1 cellular context compared by ENCODE assay signal in genomic region chr5:140570058-140570457, GRCh38.
TF ChIP-seq lines count a peak whose summit lies in the region.

No MANE protein-coding gene starts in this region.

TF ChIP-seq in GM12878, 131 proteins besides CTCF, POLR2A, EP300 and RAD21:
- TF ChIP-seq TAF1 (IDR thresholded peaks at IDR 0.05; ENCODE audit: borderline replicate concordance, low read depth, low read length) = no peak
- no peak for TF ChIP-seq WRNIP1 (IDR thresholded peaks at IDR 0.05; ENCODE audit: borderline replicate concordance, low read depth, low read length)
- no peak for TF ChIP-seq LARP7 (IDR thresholded peaks at IDR 0.05)
- no peak for TF ChIP-seq NR2C2 (IDR thresholded peaks at IDR 0.05; ENCODE audit: borderline replicate concordance, control insufficient read depth, insufficient read length, low read depth)
- TF ChIP-seq NFIC (IDR thresholded peaks at IDR 0.05; ENCODE audit: low read depth, low read length) = no peak
- TF ChIP-seq CHD4 (IDR thresholded peaks at IDR 0.05) = no peak
- TF ChIP-seq RB1 (IDR thresholded peaks at IDR 0.05; ENCODE audit: borderline replicate concordance) = no peak
- TF ChIP-seq NRF1 (conservative IDR thresholded peaks at IDR 0.05; ENCODE audit: low read depth, low read length) = no peak
- TF ChIP-seq E4F1 (IDR thresholded peaks at IDR 0.05; ENCODE audit: borderline replicate concordance, partially characterized antibody) = no peak
